ENCODE assay signal across 7 cellular contexts in genomic region chr15:48072941-48073340, GRCh38. TPM values are rescaled to one million over a fixed set of nuclear protein-coding genes. Genes with fewer than 3 reads are reported as not detected.
"Had no signal": no experiment of that assay in that cellular context is flagged by ENCODE, and none has a peak within 500 bp of the region (broad histone marks: within the 10 kb centered on the region; RNA-seq: fewer than 3 reads in every experiment).

No MANE protein-coding gene starts in this region.

- H3K36me3 Mint-ChIP-seq: IgD-negative memory B cell had no signal

- DNase-seq: IMR-90 had no signal

- H3K4me3 Mint-ChIP-seq: IgD-negative memory B cell had no signal

- H3K27ac Mint-ChIP-seq: IgD-negative memory B cell had no signal

- H3K4me1 Mint-ChIP-seq: IgD-negative memory B cell had no signal

- H3K4me3 ChIP-seq: K562 had no signal

- H3K27ac ChIP-seq: HL-60 had no signal

- ATAC-seq: HepG2, K562 had no signal

RNA-seq across cellular contexts. Expression of gene SLC24A5, which starts 47.8 kb away (rescaled TPM):
- total RNA-seq: HepG2, HT-29, HT1080, IMR-90, K562 had no signal
- polyA plus RNA-seq: HepG2, IgD-negative memory B cell, IMR-90, K562 had no signal
